ENCODE assay signal across 23 cellular contexts in genomic region chr5:15014809-15015208, GRCh38.
DNase-seq lines count a peak whose midpoint lies in the region; ATAC-seq and TF ChIP-seq lines count a peak whose summit lies in the region.
"Had no signal": no experiment of that assay in that cellular context is flagged by ENCODE, and none has a peak within 500 bp of the region (broad histone marks: within the 10 kb centered on the region; RNA-seq: fewer than 3 reads in every experiment).

No MANE protein-coding gene starts in this region.

- peak overlapping the region; percentile 17 to 66 (median 35) for H3K27ac ChIP-seq in right lobe of liver
- H3K27ac ChIP-seq: psoas muscle, tibial artery had no signal

- H3K4me3 ChIP-seq in epithelial cell of esophagus (ENCODE audit: low read length) (no peak overlapping the region), right lobe of liver (no peak overlapping the region)
- H3K4me3 ChIP-seq: psoas muscle, tibial artery had no signal

- peak; percentile 50 for DNase-seq in ACHN
- DNase-seq in NCI-H226, result peak; percentile 37
- peak; percentile 20 for DNase-seq in epithelial cell of esophagus (ENCODE audit: low read depth)
- DNase-seq in right lobe of liver, result peak in 1 of 3 donors; percentile 65
- no peak for DNase-seq in DMS79 (lab: John Stamatoyannopoulos, UW)
- DNase-seq in NCI-H2227 treated with DMSO at 0.1 percent for 48 hours (lab: John Stamatoyannopoulos, UW), result no peak
- no peak for DNase-seq in NCI-H345 (lab: John Stamatoyannopoulos, UW)
- DNase-seq: activated CD4-positive, CD25-positive, alpha-beta regulatory T cell; activated CD8-positive, alpha-beta memory T cell treated with anti-CD3 and anti-CD28 coated beads for 24 hours; activated naive CD8-positive, alpha-beta T cell treated with anti-CD3 and anti-CD28 coated beads, Interleukin-2, amount 50 U/mL, for 24 hours; CD4-positive, alpha-beta memory T cell; cerebellar nuclear complex; foreskin melanocyte; NCI-H187; NCI-H510A; nephron progenitor cell; psoas muscle; Right ventricle myocardium superior; stimulated activated CD4-positive, alpha-beta T cell treated with anti-CD3 and anti-CD28 coated beads, Interleukin-15, amount 100 ng/mL, for 24 hours; stimulated activated naive B cell treated with anti-CD40 and anti-IgM and Interleukin-4, amounts not matched to agents 10 μg/mL and 1 μg/mL and 100 μg/mL, for 72 hours; T-helper 2 cell; tibial artery had no signal

- H3K36me3 ChIP-seq in right lobe of liver, result no peaks in the 10 kb centered on the region
- H3K36me3 ChIP-seq: tibial artery had no signal

- H3K9me3 ChIP-seq in right lobe of liver, result no peaks in the 10 kb centered on the region
- H3K9me3 ChIP-seq: psoas muscle, tibial artery had no signal

- in situ Hi-C loops in ACHN (cut with HindIII; ENCODE audit: low pct_ligation_motif_present, low pct_unique_long_range_greater_than_20kb, low sequenced_read_pairs), result no loop called here

- H3K27me3 ChIP-seq in right lobe of liver, result no peaks in the 10 kb centered on the region
- H3K27me3 ChIP-seq: tibial artery had no signal

- H3K4me1 ChIP-seq in right lobe of liver, result peaks cover 0 to 28% (median 10%) of the 10 kb centered on the region in 4 donors
- H3K4me1 ChIP-seq: psoas muscle had no signal

- TF ChIP-seq POLR2A in right lobe of liver (IDR thresholded peaks at IDR 0.05), result no peak

- TF ChIP-seq CTCF in epithelial cell of esophagus (IDR thresholded peaks at IDR 0.05; ENCODE audit: insufficient read depth, low read depth, low read length, missing control alignments), result no peak
- TF ChIP-seq CTCF in right lobe of liver (IDR thresholded peaks at IDR 0.05), result no peak

- 32% methylated on average over 3 of the region's 3 CpGs for WGBS in right lobe of liver (ENCODE audit: insufficient coverage, low coverage, low lambda C conversion rate, missing lambda C conversion rate)

- intact Hi-C loops in right lobe of liver (cut with DNase I), result loop anchor here in 1 of 2 donors (10.0 kb wide), 1 partner anchor 310 kb away; no protein-coding TSS in a partner anchor

- ATAC-seq in right lobe of liver (peak; percentile 85 to 92 (median 90)), GM21447 (IDR thresholded peaks at IDR 0.05; ENCODE audit: unreplicated experiment) (no peak)
- ATAC-seq: activated naive CD8-positive, alpha-beta T cell treated with anti-CD3 and anti-CD28 coated beads, Interleukin-2, amount 50 U/mL, for 24 hours; psoas muscle had no signal

Comparison
In these comparisons a context has a peak if more than half of its experiments do, and no peak if none do; other contexts are left out.
1. DNase-seq: peak in ACHN (single experiment), NCI-H226 (single experiment) and epithelial cell of esophagus (single experiment); none in DMS79 (single experiment), NCI-H2227 treated with DMSO at 0.1 percent for 48 hours (single experiment) and NCI-H345 (single experiment).